In the genomic region with DNA sequence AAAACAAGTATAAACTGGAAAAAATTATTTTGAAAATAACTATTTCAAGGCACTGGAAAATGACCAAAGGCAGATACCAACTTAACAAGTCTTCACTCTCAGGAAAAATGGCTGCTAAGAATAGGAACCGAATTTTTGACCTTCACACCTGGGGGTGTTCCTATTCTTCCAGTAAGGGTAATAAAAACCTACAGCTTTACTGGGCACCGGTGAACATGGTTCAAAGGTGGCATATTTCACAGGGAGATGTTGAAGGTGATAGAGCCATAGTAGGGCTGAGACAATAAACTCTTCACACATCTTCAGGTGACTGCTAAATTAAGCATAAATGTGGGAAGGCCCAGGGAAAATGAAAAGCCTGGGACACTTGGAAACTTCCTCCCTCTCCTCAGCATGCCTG, we compare ENCODE assay signal across 23 cellular contexts.
DNase-seq lines count a peak whose midpoint lies in the region; ATAC-seq, FAIRE-seq and TF ChIP-seq lines count a peak whose summit lies in the region.
"Had no signal": no experiment of that assay in that cellular context is flagged by ENCODE, and none has a peak within 500 bp of the region (broad histone marks: within the 10 kb centered on the region; RNA-seq: fewer than 3 reads in every experiment).

No MANE protein-coding gene starts in this region.

- dilution Hi-C loops in keratinocyte (cut with MboI; ENCODE audit: extremely low pct_ligation_motif_present, low sequenced_read_pairs) = no loop called here

- peak; percentile 0 for DNase-seq in AG20443 (ENCODE audit: low spot score)
- no peak for DNase-seq in keratinocyte (ENCODE audit: low read depth, low spot score)
- DNase-seq in activated gamma-delta T cell (lab: John Stamatoyannopoulos, UW) = no peak
- DNase-seq in sciatic nerve (ENCODE audit: low spot score) = no peak
- DNase-seq: 8988T; ACHN; C1 segment of cervical spinal cord; Calu3; CD4-positive, alpha-beta memory T cell; COR-L47; DMS53; DMS79 treated with DMSO at 0.1 percent for 48 hours; GF-D8; GOT3; H9 had no signal

- H3K4me3 ChIP-seq in keratinocyte (ENCODE audit: control insufficient read depth in 2 of 3, extremely low read depth in 1 of 3, insufficient read depth in 2 of 3, low read depth in 1 of 3, low read length in 3 of 3) = no peak overlapping the region
- H3K4me3 ChIP-seq in mucosa of rectum (ENCODE audit: low read length in 2 of 2) = no peak overlapping the region
- H3K4me3 ChIP-seq: A549 had no signal

- no peaks in the 10 kb centered on the region for H3K79me2 ChIP-seq in keratinocyte (ENCODE audit: control insufficient read depth, insufficient read depth, low read length)

- no peaks in the 10 kb centered on the region for H3K9me1 ChIP-seq in keratinocyte (ENCODE audit: control insufficient read depth, extremely low read depth, insufficient read depth, low read length)

- no peaks in the 10 kb centered on the region for H3K9me3 ChIP-seq in keratinocyte (ENCODE audit: control insufficient read depth, low read depth, low read length)
- no peaks in the 10 kb centered on the region for H3K9me3 ChIP-seq in mucosa of rectum (ENCODE audit: control insufficient read depth in 2 of 2, low read length in 2 of 2)

- TF ChIP-seq CTCF in VCaP (conservative IDR thresholded peaks at IDR 0.05) = no peak
- no peak for TF ChIP-seq CTCF in keratinocyte (optimal IDR thresholded peaks at IDR 0.05 in 1 of 3, IDR thresholded peaks at IDR 0.05 in 1 of 3, conservative IDR thresholded peaks at IDR 0.05 in 1 of 3; ENCODE audit: extremely low read depth in 1 of 3, insufficient read depth in 2 of 3, low read length in 3 of 3)

- no peaks in the 10 kb centered on the region for H3K36me3 ChIP-seq in keratinocyte (ENCODE audit: control insufficient read depth in 2 of 2, extremely low read depth in 1 of 2, insufficient read depth in 2 of 2, low read length in 2 of 2)
- H3K36me3 ChIP-seq in mucosa of rectum (ENCODE audit: control insufficient read depth in 2 of 2, insufficient read depth in 2 of 2, low read length in 2 of 2) = no peaks in the 10 kb centered on the region

- intact Hi-C loops in sciatic nerve (cut with DNase I) = no loop called here

- H3K9ac ChIP-seq in keratinocyte (ENCODE audit: control insufficient read depth, extremely low read depth, insufficient read depth, low read length) = no peak overlapping the region
- H3K9ac ChIP-seq in mucosa of rectum (ENCODE audit: low read depth in 1 of 2, low read length in 2 of 2) = no peak overlapping the region

- H4K20me1 ChIP-seq in keratinocyte (ENCODE audit: control insufficient read depth, extremely low read depth, insufficient read depth, low read length) = no peaks in the 10 kb centered on the region

- no peak for ATAC-seq in sciatic nerve
- ATAC-seq in GM21390 (IDR thresholded peaks at IDR 0.05; ENCODE audit: unreplicated experiment) = no peak
- no peak for ATAC-seq in HG03139 (IDR thresholded peaks at IDR 0.05; ENCODE audit: unreplicated experiment)
- ATAC-seq: A549, HCT116 had no signal

- peak overlapping the region; percentile 64 for H2AFZ ChIP-seq in keratinocyte (ENCODE audit: control insufficient read depth, low read length)

- FAIRE-seq in keratinocyte (lab: Jason Lieb, UNC) = no peak
- FAIRE-seq: A549, GM12891, GM18507 had no signal

- no peak overlapping the region for H3K4me2 ChIP-seq in keratinocyte (ENCODE audit: control insufficient read depth, extremely low read depth, insufficient read depth, low read depth, low read length)
- H3K4me2 ChIP-seq: A549 had no signal

- no peaks in the 10 kb centered on the region for H3K27me3 ChIP-seq in keratinocyte (ENCODE audit: control insufficient read depth, extremely low read depth, insufficient read depth, low read length)
- H3K27me3 ChIP-seq in mucosa of rectum (ENCODE audit: control insufficient read depth in 2 of 2, insufficient read depth in 2 of 2, low read length in 2 of 2) = no peaks in the 10 kb centered on the region

- H3K4me1 ChIP-seq in keratinocyte (ENCODE audit: control insufficient read depth, extremely low read depth, insufficient read depth, low read length) (no peaks in the 10 kb centered on the region), mucosa of rectum (ENCODE audit: control insufficient read depth in 2 of 2, insufficient read depth in 2 of 2, low read length in 2 of 2) (peaks cover 0 to 3% of the 10 kb centered on the region in 2 donors)
- H3K4me1 ChIP-seq: A549 had no signal

- peak overlapping the region; percentile 11; the same call in 1 of the 2 replicates for H3K27ac ChIP-seq in VCaP
- H3K27ac ChIP-seq in keratinocyte (ENCODE audit: control insufficient read depth, insufficient read depth, low read length) = no peak overlapping the region
- peak overlapping the region; percentile 20 to 34 for H3K27ac ChIP-seq in mucosa of rectum (ENCODE audit: low read depth in 2 of 2, low read length in 2 of 2)
- H3K27ac ChIP-seq: A549 had no signal
